Comparison of ENCODE assay signal across 8 cellular contexts in the genomic region with DNA sequence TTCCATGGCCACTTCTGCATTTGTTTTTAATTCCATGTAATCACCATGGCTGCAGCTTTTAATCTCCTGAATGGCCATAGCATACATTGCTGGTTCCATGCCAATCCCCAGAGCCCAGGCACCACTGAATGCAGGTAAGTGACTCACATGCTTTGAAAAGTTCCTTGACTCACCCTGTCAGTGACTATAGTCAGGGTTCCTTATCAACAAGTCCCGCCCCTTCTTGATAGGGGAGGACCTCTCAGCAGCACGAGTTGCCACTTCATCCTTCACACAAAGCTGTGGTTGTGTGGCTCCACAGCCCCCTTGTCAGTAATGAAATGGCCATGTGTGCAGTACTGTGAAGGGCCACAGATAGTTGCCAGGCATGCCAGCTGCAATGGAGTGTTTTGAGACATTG.
DNase-seq lines count a peak whose midpoint lies in the region; ATAC-seq, FAIRE-seq and TF ChIP-seq lines count a peak whose summit lies in the region.

No MANE protein-coding gene starts in this region.

- H3K27ac ChIP-seq in astrocyte (ENCODE audit: low read depth, low read length) (peak overlapping the region; percentile 58), transverse colon (no peak overlapping the region), spleen (no peak overlapping the region)

- H3K27me3 Mint-ChIP-seq in activated naive CD4-positive, alpha-beta T cell treated with anti-CD3 and anti-CD28 coated beads for 36 hours (ENCODE audit: low read depth), result no peaks in the 10 kb centered on the region
- no peaks in the 10 kb centered on the region for H3K27me3 Mint-ChIP-seq in activated naive CD4-positive, alpha-beta T cell treated with anti-CD3 and anti-CD28 coated beads, Interleukin-2, amount 10 ng/mL, durations not matched to agents 7 days and 5 days
- no peaks in the 10 kb centered on the region for H3K27me3 Mint-ChIP-seq in astrocyte (ENCODE audit: low read depth, unreplicated experiment)

- 33% methylated on average over 2 of the region's 2 CpGs; no CpG with 5 or more reads in 1 of the 2 donors for WGBS in transverse colon (ENCODE audit: low coverage in 1 of 2), 2 donors
- 38 to 75% (median 53%) methylated on average over 2 of the region's 2 CpGs for WGBS in spleen, 5 donors

- peak overlapping the region; percentile 16 for H3K4me2 ChIP-seq in astrocyte (ENCODE audit: low read length)

- H3K36me3 ChIP-seq in astrocyte (ENCODE audit: insufficient read depth, low read length) (no peaks in the 10 kb centered on the region), kidney epithelial cell (ENCODE audit: control insufficient read depth, insufficient read depth, low read length) (no peaks in the 10 kb centered on the region), transverse colon (no peaks in the 10 kb centered on the region), spleen (no peaks in the 10 kb centered on the region)

- no peak for ATAC-seq in HG03045 (IDR thresholded peaks at IDR 0.05; ENCODE audit: unreplicated experiment)

- H3K4me1 ChIP-seq in astrocyte (ENCODE audit: insufficient read depth, low read length) (peaks cover 12% of the 10 kb centered on the region), transverse colon (no peaks in the 10 kb centered on the region), spleen (no peaks in the 10 kb centered on the region)

- H3K27ac Mint-ChIP-seq in activated naive CD4-positive, alpha-beta T cell treated with anti-CD3 and anti-CD28 coated beads for 36 hours, result peak overlapping the region; percentile 15
- H3K27ac Mint-ChIP-seq in activated naive CD4-positive, alpha-beta T cell treated with anti-CD3 and anti-CD28 coated beads, Interleukin-2, amount 10 ng/mL, durations not matched to agents 7 days and 5 days, result no peak overlapping the region
- no peak overlapping the region for H3K27ac Mint-ChIP-seq in astrocyte (ENCODE audit: unreplicated experiment)

- no peak overlapping the region for H2AFZ ChIP-seq in astrocyte (ENCODE audit: low read depth, low read length)

- no peaks in the 10 kb centered on the region for H3K79me2 ChIP-seq in astrocyte (ENCODE audit: insufficient read depth, low read length)

- no peaks in the 10 kb centered on the region for H3K27me3 ChIP-seq in astrocyte (ENCODE audit: insufficient read depth, low read length)
- H3K27me3 ChIP-seq in kidney epithelial cell (ENCODE audit: control insufficient read depth, insufficient read depth, low read length), result no peaks in the 10 kb centered on the region
- no peaks in the 10 kb centered on the region for H3K27me3 ChIP-seq in transverse colon
- no peaks in the 10 kb centered on the region for H3K27me3 ChIP-seq in spleen (replicated peaks in 1 of 7)

- DNase-seq in activated naive CD4-positive, alpha-beta T cell treated with anti-CD3 and anti-CD28 coated beads for 36 hours, result peak; percentile 69
- DNase-seq in activated naive CD4-positive, alpha-beta T cell treated with anti-CD3 and anti-CD28 coated beads, Interleukin-2, amount 10 ng/mL, durations not matched to agents 7 days and 5 days, result no peak
- DNase-seq in astrocyte (ENCODE audit: low read depth) (peak; percentile 96), kidney epithelial cell (ENCODE audit: low read depth) (peak; percentile 77), transverse colon (peak; percentile 60), D341Med (ENCODE audit: low spot score) (no peak), spleen (no peak)

- TF ChIP-seq EP300 in transverse colon (IDR thresholded peaks at IDR 0.05; ENCODE audit: low read depth), result no peak

- intact Hi-C loops in activated naive CD4-positive, alpha-beta T cell treated with anti-CD3 and anti-CD28 coated beads for 36 hours (cut with micrococcal nuclease), result loop anchor here (1.0 to 10.0 kb wide), 5 partner anchors 36 to 1042 kb away; no protein-coding TSS in a partner anchor
- intact Hi-C loops in transverse colon (cut with DNase I; ENCODE audit: low total_unique reads), result no loop called here
- intact Hi-C loops in spleen (cut with DNase I; ENCODE audit: low total_unique reads), result no loop called here

- no peak for TF ChIP-seq CTCF in astrocyte (IDR thresholded peaks at IDR 0.05; ENCODE audit: insufficient read depth, low read depth, low read length)
- TF ChIP-seq CTCF in kidney epithelial cell (IDR thresholded peaks at IDR 0.05; ENCODE audit: insufficient read depth, low read length, poor library complexity, severe bottlenecking), result no peak
- no peak for TF ChIP-seq CTCF in transverse colon (IDR thresholded peaks at IDR 0.05)
- no peak for TF ChIP-seq CTCF in spleen (IDR thresholded peaks at IDR 0.05 in 8 of 11, conservative IDR thresholded peaks at IDR 0.05 in 3 of 11)

- FAIRE-seq in astrocyte (lab: Jason Lieb, UNC), result no peak

- no peaks in the 10 kb centered on the region for H4K20me1 ChIP-seq in astrocyte (ENCODE audit: insufficient read depth, low read length)

- no peak overlapping the region for H3K4me3 Mint-ChIP-seq in activated naive CD4-positive, alpha-beta T cell treated with anti-CD3 and anti-CD28 coated beads for 36 hours
- no peak overlapping the region for H3K4me3 Mint-ChIP-seq in activated naive CD4-positive, alpha-beta T cell treated with anti-CD3 and anti-CD28 coated beads, Interleukin-2, amount 10 ng/mL, durations not matched to agents 7 days and 5 days
- no peak overlapping the region for H3K4me3 Mint-ChIP-seq in astrocyte (ENCODE audit: unreplicated experiment)

- H3K9ac ChIP-seq in astrocyte (ENCODE audit: low read length), result no peak overlapping the region

- H3K9me3 Mint-ChIP-seq in activated naive CD4-positive, alpha-beta T cell treated with anti-CD3 and anti-CD28 coated beads for 36 hours, result no peaks in the 10 kb centered on the region
- H3K9me3 Mint-ChIP-seq in activated naive CD4-positive, alpha-beta T cell treated with anti-CD3 and anti-CD28 coated beads, Interleukin-2, amount 10 ng/mL, durations not matched to agents 7 days and 5 days, result no peaks in the 10 kb centered on the region
- H3K9me3 Mint-ChIP-seq in astrocyte (ENCODE audit: unreplicated experiment), result no peaks in the 10 kb centered on the region

- peaks cover 5% of the 10 kb centered on the region for H3K4me1 Mint-ChIP-seq in activated naive CD4-positive, alpha-beta T cell treated with anti-CD3 and anti-CD28 coated beads for 36 hours (ENCODE audit: low read depth)
- H3K4me1 Mint-ChIP-seq in activated naive CD4-positive, alpha-beta T cell treated with anti-CD3 and anti-CD28 coated beads, Interleukin-2, amount 10 ng/mL, durations not matched to agents 7 days and 5 days, result no peaks in the 10 kb centered on the region
- H3K4me1 Mint-ChIP-seq in astrocyte (ENCODE audit: low read depth, unreplicated experiment), result peaks cover 16% of the 10 kb centered on the region

- no peaks in the 10 kb centered on the region for H3K9me3 ChIP-seq in astrocyte (ENCODE audit: insufficient read depth, low read depth, low read length)
- H3K9me3 ChIP-seq in transverse colon, result no peaks in the 10 kb centered on the region
- H3K9me3 ChIP-seq in spleen, result peaks cover 0 to 7% (median 2%) of the 10 kb centered on the region in 8 donors

- no peak overlapping the region for H3K4me3 ChIP-seq in astrocyte (ENCODE audit: insufficient read depth, low read depth, low read length)
- H3K4me3 ChIP-seq in kidney epithelial cell (ENCODE audit: low read depth, low read length), result no peak overlapping the region
- no peak overlapping the region for H3K4me3 ChIP-seq in transverse colon
- H3K4me3 ChIP-seq in spleen, result no peak overlapping the region

- TF ChIP-seq POLR2A in transverse colon (IDR thresholded peaks at IDR 0.05), result no peak
- no peak for TF ChIP-seq POLR2A in spleen (IDR thresholded peaks at IDR 0.05)

- no peaks in the 10 kb centered on the region for H3K36me3 Mint-ChIP-seq in activated naive CD4-positive, alpha-beta T cell treated with anti-CD3 and anti-CD28 coated beads for 36 hours (ENCODE audit: low read depth)
- no peaks in the 10 kb centered on the region for H3K36me3 Mint-ChIP-seq in activated naive CD4-positive, alpha-beta T cell treated with anti-CD3 and anti-CD28 coated beads, Interleukin-2, amount 10 ng/mL, durations not matched to agents 7 days and 5 days
- H3K36me3 Mint-ChIP-seq in astrocyte (ENCODE audit: low read depth, unreplicated experiment), result no peaks in the 10 kb centered on the region

- CTCF ChIA-PET in activated naive CD4-positive, alpha-beta T cell treated with anti-CD3 and anti-CD28 coated beads for 36 hours (lab: Charles Lee), result no interaction called here
- CTCF ChIA-PET in activated naive CD4-positive, alpha-beta T cell treated with anti-CD3 and anti-CD28 coated beads, Interleukin-2, amount 10 ng/mL, durations not matched to agents 7 days and 5 days (lab: Charles Lee), result no interaction called here

- in situ Hi-C loops in transverse colon (cut with MboI; ENCODE audit: low pct_ligation_motif_present in 1 of 4, low pct_unique_long_range_greater_than_20kb in 1 of 4, low sequenced_read_pairs in 3 of 4), result loop anchor here in 1 of 4 donors (25.0 kb wide), 1 partner anchor 1039 kb away; no protein-coding TSS in a partner anchor

Comparison
In these comparisons a context has a peak if more than half of its experiments do, and no peak if none do; other contexts are left out.
1. DNase-seq: peak in activated naive CD4-positive, alpha-beta T cell treated with anti-CD3 and anti-CD28 coated beads for 36 hours (single experiment), astrocyte (single experiment), kidney epithelial cell (single experiment) and transverse colon (single experiment); none in activated naive CD4-positive, alpha-beta T cell treated with anti-CD3 and anti-CD28 coated beads, Interleukin-2, amount 10 ng/mL, durations not matched to agents 7 days and 5 days (single experiment), D341Med (single experiment) and spleen (single experiment).